8 cellular contexts compared by ENCODE assay signal in genomic region chr3:13879946-13880810, GRCh38. TPM values are rescaled to one million over a fixed set of nuclear protein-coding genes. Genes with fewer than 3 reads are reported as not detected.
A peak's percentile ranks its signal among the peaks of the same experiment; 100 is the strongest.
DNase-seq lines count a peak whose midpoint lies in the region; ATAC-seq and TF ChIP-seq lines count a peak whose summit lies in the region.

WNT7A (minus strand) TSS chr3:13880071; CDS start chr3:13879816, 255 bp downstream.

- no peaks in the 10 kb centered on the region for H3K36me3 ChIP-seq in parathyroid adenoma (ENCODE audit: control insufficient read depth, insufficient read depth, low read length)

- peak within 1 kb of the TSS; percentile 58 for H2AFZ ChIP-seq in parathyroid adenoma

- H3K9ac ChIP-seq in parathyroid adenoma = no peak within 1 kb of the TSS

- peak within 1 kb of the TSS; percentile 81 for H3K4me3 Mint-ChIP-seq in activated T-cell treated with anti-CD3 and anti-CD28 coated beads, Interleukin-2, amount 50 U/mL, for 4 hours

- H3K27ac ChIP-seq in parathyroid adenoma = no peak within 1 kb of the TSS

- peaks cover 10% of the 10 kb centered on the region for H3K4me1 Mint-ChIP-seq in activated T-cell treated with anti-CD3 and anti-CD28 coated beads, Interleukin-2, amount 50 U/mL, for 4 hours (ENCODE audit: low read depth)

- H3K79me2 ChIP-seq in parathyroid adenoma = no peaks in the 10 kb centered on the region

- H3K4me3 ChIP-seq in fibroblast of villous mesenchyme (ENCODE audit: low read depth, low read length) (no peak within 1 kb of the TSS), parathyroid adenoma (ENCODE audit: low read depth, low read length) (peak within 1 kb of the TSS; percentile 29)

- no peaks in the 10 kb centered on the region for H3K36me3 Mint-ChIP-seq in activated T-cell treated with anti-CD3 and anti-CD28 coated beads, Interleukin-2, amount 50 U/mL, for 4 hours (ENCODE audit: insufficient read depth)

- no peaks in the 10 kb centered on the region for H3K9me3 ChIP-seq in parathyroid adenoma (ENCODE audit: control insufficient read depth, low read length)

- DNase-seq in AG20443 (ENCODE audit: low spot score) (peak; percentile 74), fibroblast of villous mesenchyme (ENCODE audit: low read depth) (no peak)
- peak; percentile 50 for DNase-seq in activated T-cell treated with anti-CD3 and anti-CD28 coated beads, Interleukin-2, amount 50 U/mL, for 4 hours

- H3K4me1 ChIP-seq in parathyroid adenoma = peaks cover 4% of the 10 kb centered on the region

- peak; percentile 42 for TF ChIP-seq CTCF in fibroblast of villous mesenchyme (IDR thresholded peaks at IDR 0.05; ENCODE audit: insufficient read depth, low read depth, low read length)
- TF ChIP-seq CTCF in parathyroid adenoma (IDR thresholded peaks at IDR 0.05) = peak; percentile 44

- no peaks in the 10 kb centered on the region for H3K27me3 ChIP-seq in parathyroid adenoma (ENCODE audit: control insufficient read depth, insufficient read depth, low read length)

- H3K9me3 Mint-ChIP-seq in activated T-cell treated with anti-CD3 and anti-CD28 coated beads, Interleukin-2, amount 50 U/mL, for 4 hours = no peaks in the 10 kb centered on the region

- peak; percentile 58 for ATAC-seq in HG03354 (IDR thresholded peaks at IDR 0.05; ENCODE audit: poor library complexity, severe bottlenecking, unreplicated experiment)
- ATAC-seq in activated T-cell treated with anti-CD3 and anti-CD28 coated beads, Interleukin-2, amount 50 U/mL, for 4 hours = peak; percentile 71 to 75
- ATAC-seq in HG02885 (IDR thresholded peaks at IDR 0.05; ENCODE audit: poor library complexity, unreplicated experiment) = no peak
- no peak for ATAC-seq in HG03108 (IDR thresholded peaks at IDR 0.05; ENCODE audit: unreplicated experiment)
- ATAC-seq in HG03135 (IDR thresholded peaks at IDR 0.05; ENCODE audit: unreplicated experiment) = no peak

- H3K27me3 Mint-ChIP-seq in activated T-cell treated with anti-CD3 and anti-CD28 coated beads, Interleukin-2, amount 50 U/mL, for 4 hours (ENCODE audit: low read depth) = peaks cover 33% of the 10 kb centered on the region

- peak within 1 kb of the TSS; percentile 63 for H3K4me2 ChIP-seq in parathyroid adenoma (ENCODE audit: low read length)

RNA-seq across cellular contexts. Expression of gene WNT7A, which starts in this region (rescaled TPM):
- total RNA-seq in activated T-cell treated with anti-CD3 and anti-CD28 coated beads, Interleukin-2, amount 50 U/mL, for 4 hours = under 1 TPM; 0.08 to 0.24 (median 0.10) TPM
- not detected in 2 replicates for total RNA-seq in fibroblast of villous mesenchyme

Comparison
In these comparisons a context has a peak if more than half of its experiments do, and no peak if none do; other contexts are left out.
1. Peak in DNase-seq and ATAC-seq in activated T-cell treated with anti-CD3 and anti-CD28 coated beads, Interleukin-2, amount 50 U/mL, for 4 hours; RNA of the gene not detected or under 1 TPM.